In the genomic region with DNA sequence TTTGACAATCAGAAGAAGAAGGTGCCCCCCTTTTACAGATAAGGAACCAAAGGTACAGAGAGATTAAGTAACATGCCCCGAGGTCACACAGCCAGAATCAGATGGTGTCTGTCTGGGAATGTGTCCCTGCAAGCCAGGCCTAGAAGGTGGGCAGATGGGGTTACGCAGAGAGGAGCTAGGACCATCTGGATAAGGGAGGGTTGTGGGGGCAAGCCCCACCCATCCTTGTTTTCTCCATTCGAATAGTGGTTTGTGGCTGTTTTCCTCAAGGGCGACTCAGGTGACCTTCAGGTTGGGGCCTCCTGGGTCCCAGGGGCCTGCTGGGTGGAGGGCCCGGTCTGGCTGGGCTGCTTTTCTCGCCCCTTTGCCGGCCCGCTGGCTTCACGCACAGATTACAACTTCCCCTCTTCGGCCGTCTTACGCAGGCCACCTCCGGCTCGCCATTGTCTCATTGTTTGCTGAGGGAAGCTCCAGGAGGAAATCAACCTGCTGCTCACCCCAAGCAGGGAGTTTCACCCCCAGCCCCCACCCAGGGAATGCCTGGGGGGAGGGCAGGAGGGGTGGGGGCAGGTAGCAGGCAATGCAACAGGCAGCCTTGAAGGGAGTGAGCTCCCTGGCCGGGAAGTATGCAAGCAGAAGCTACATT, we compare ENCODE assay signal across 18 cellular contexts. TPM values are rescaled to one million over a fixed set of nuclear protein-coding genes. Genes with fewer than 3 reads are reported as not detected.
DNase-seq lines count a peak whose midpoint lies in the region; ATAC-seq, FAIRE-seq and TF ChIP-seq lines count a peak whose summit lies in the region.
"Had no signal": no experiment of that assay in that cellular context is flagged by ENCODE, and none has a peak within 500 bp of the region (broad histone marks: within the 10 kb centered on the region; RNA-seq: fewer than 3 reads in every experiment).

No MANE protein-coding gene starts in this region.

- DNase-seq in astrocyte (ENCODE audit: low read depth) (no peak), pulmonary artery endothelial cell (ENCODE audit: low read depth, low spot score) (peak; percentile 29), inferior parietal cortex (ENCODE audit: extremely low spot score) (no peak), colonic mucosa (no peak)
- DNase-seq: activated CD4-positive, alpha-beta T cell treated with anti-CD3 and anti-CD28 coated beads for 4 hours; activated CD8-positive, alpha-beta memory T cell treated with anti-CD3 and anti-CD28 coated beads, Interleukin-2, amount 50 U/mL, for 4 hours; activated naive CD4-positive, alpha-beta T cell treated with anti-CD3 and anti-CD28 coated beads for 36 hours; erythroblast; kidney; NCI-H2081; stimulated activated CD4-positive, alpha-beta T cell treated with anti-CD3 and anti-CD28 coated beads, Interleukin-4, amount 100 ng/mL, for 24 hours had no signal

- no peak overlapping the region for H3K4me3 Mint-ChIP-seq in astrocyte (ENCODE audit: unreplicated experiment)
- H3K4me3 Mint-ChIP-seq: activated naive CD4-positive, alpha-beta T cell treated with anti-CD3 and anti-CD28 coated beads for 36 hours had no signal

- no peaks in the 10 kb centered on the region for H3K79me2 ChIP-seq in astrocyte (ENCODE audit: insufficient read depth, low read length)

- peaks cover 23% of the 10 kb centered on the region for H3K4me1 Mint-ChIP-seq in astrocyte (ENCODE audit: low read depth, unreplicated experiment)

- H3K9ac ChIP-seq in HUES6 (ENCODE audit: low read length) (peak overlapping the region; percentile 10), astrocyte (ENCODE audit: low read length) (no peak overlapping the region), iPS-20b (ENCODE audit: low read depth, low read length) (peak overlapping the region; percentile 45; the same call in 1 of the 2 replicates), colonic mucosa (ENCODE audit: low read depth in 2 of 2, low read length in 2 of 2) (no peak overlapping the region)

- H2AFZ ChIP-seq in astrocyte (ENCODE audit: low read depth, low read length): no peak overlapping the region
- H2AFZ ChIP-seq: PC-9 had no signal

- H3K27ac ChIP-seq in HUES6 (ENCODE audit: low read depth, low read length) (no peak overlapping the region), astrocyte (ENCODE audit: low read depth, low read length) (no peak overlapping the region), iPS-20b (ENCODE audit: low read length) (no peak overlapping the region), colonic mucosa (no peak overlapping the region)
- H3K27ac ChIP-seq: PC-9, suprapubic skin had no signal

- H3K27ac Mint-ChIP-seq in astrocyte (ENCODE audit: unreplicated experiment): peak overlapping the region; percentile 20
- H3K27ac Mint-ChIP-seq: activated naive CD4-positive, alpha-beta T cell treated with anti-CD3 and anti-CD28 coated beads for 36 hours had no signal

- no peaks in the 10 kb centered on the region for H3K9me3 ChIP-seq in HUES6 (ENCODE audit: control insufficient read depth, insufficient read depth, low read depth, low read length)
- no peaks in the 10 kb centered on the region for H3K9me3 ChIP-seq in astrocyte (ENCODE audit: insufficient read depth, low read depth, low read length)
- H3K9me3 ChIP-seq in iPS-20b (ENCODE audit: insufficient read depth, low read depth, low read length): no peaks in the 10 kb centered on the region
- H3K9me3 ChIP-seq in colonic mucosa: no peaks in the 10 kb centered on the region
- H3K9me3 ChIP-seq: suprapubic skin had no signal

- no peaks in the 10 kb centered on the region for H4K20me1 ChIP-seq in astrocyte (ENCODE audit: insufficient read depth, low read length)

- no peak for FAIRE-seq in astrocyte (lab: Jason Lieb, UNC)
- FAIRE-seq: kidney had no signal

- H3K36me3 ChIP-seq in HUES6 (ENCODE audit: control insufficient read depth, insufficient read depth, low read length) (no peaks in the 10 kb centered on the region), astrocyte (ENCODE audit: insufficient read depth, low read length) (no peaks in the 10 kb centered on the region), iPS-20b (ENCODE audit: insufficient read depth, low read depth, low read length) (no peaks in the 10 kb centered on the region), colonic mucosa (no peaks in the 10 kb centered on the region)
- H3K36me3 ChIP-seq: suprapubic skin had no signal

- no peak overlapping the region for H3K4me2 ChIP-seq in astrocyte (ENCODE audit: low read length)
- H3K4me2 ChIP-seq: PC-9 had no signal

- peaks cover 33% of the 10 kb centered on the region for H3K4me1 ChIP-seq in HUES6 (ENCODE audit: control insufficient read depth, insufficient read depth, low read length)
- H3K4me1 ChIP-seq in astrocyte (ENCODE audit: insufficient read depth, low read length): no peaks in the 10 kb centered on the region
- H3K4me1 ChIP-seq in iPS-20b (ENCODE audit: insufficient read depth, low read length): peaks cover 25% of the 10 kb centered on the region
- H3K4me1 ChIP-seq in colonic mucosa: peaks cover 5% of the 10 kb centered on the region

- H3K9me3 Mint-ChIP-seq in astrocyte (ENCODE audit: unreplicated experiment): no peaks in the 10 kb centered on the region
- H3K9me3 Mint-ChIP-seq: activated naive CD4-positive, alpha-beta T cell treated with anti-CD3 and anti-CD28 coated beads for 36 hours had no signal

- H3K27me3 Mint-ChIP-seq in astrocyte (ENCODE audit: low read depth, unreplicated experiment): peaks cover 26% of the 10 kb centered on the region

- TF ChIP-seq CTCF in astrocyte (IDR thresholded peaks at IDR 0.05; ENCODE audit: insufficient read depth, low read depth, low read length): no peak
- no peak for TF ChIP-seq CTCF in colonic mucosa (IDR thresholded peaks at IDR 0.05)

- H3K4me3 ChIP-seq in HUES6 (ENCODE audit: low read depth, low read length): no peak overlapping the region
- H3K4me3 ChIP-seq in astrocyte (ENCODE audit: insufficient read depth, low read depth, low read length): no peak overlapping the region
- peak overlapping the region; percentile 31; the same call in 1 of the 2 replicates for H3K4me3 ChIP-seq in iPS-20b (ENCODE audit: low read length)
- H3K4me3 ChIP-seq in colonic mucosa: no peak overlapping the region
- H3K4me3 ChIP-seq: PC-9, suprapubic skin had no signal

- H3K27me3 ChIP-seq in HUES6 (ENCODE audit: control insufficient read depth, insufficient read depth, low read length): peaks cover 17% of the 10 kb centered on the region
- H3K27me3 ChIP-seq in astrocyte (ENCODE audit: insufficient read depth, low read length): peaks cover 11% of the 10 kb centered on the region
- peaks cover 22% of the 10 kb centered on the region for H3K27me3 ChIP-seq in iPS-20b (ENCODE audit: insufficient read depth, low read length)
- peaks cover 12% of the 10 kb centered on the region for H3K27me3 ChIP-seq in colonic mucosa

- no peaks in the 10 kb centered on the region for H3K36me3 Mint-ChIP-seq in astrocyte (ENCODE audit: low read depth, unreplicated experiment)

- ATAC-seq in HG02852 (IDR thresholded peaks at IDR 0.05; ENCODE audit: unreplicated experiment): no peak
- ATAC-seq in HG02763 (IDR thresholded peaks at IDR 0.05; ENCODE audit: unreplicated experiment): no peak

- intact Hi-C loops in colonic mucosa (cut with DNase I): no loop called here

RNA-seq across cellular contexts. Expression of a gene that starts 30.8 kb away (rescaled TPM):
- total RNA-seq in astrocyte (226 and 237 TPM in 2 replicates), pulmonary artery endothelial cell (135 and 157 TPM in 2 replicates), colonic mucosa (100 to 1,000 TPM; 107 to 144 TPM)

RNA-seq across cellular contexts. Expression of a gene that starts 35.7 kb away (rescaled TPM):
- total RNA-seq in astrocyte: not detected in 2 replicates
- total RNA-seq in pulmonary artery endothelial cell: 0.07 and 0.18 TPM in 2 replicates
- total RNA-seq in colonic mucosa: under 1 TPM; 0.16 to 0.22 TPM
- total RNA-seq: activated naive CD4-positive, alpha-beta T cell treated with anti-CD3 and anti-CD28 coated beads for 36 hours; mononuclear cell; PC-9 had no signal

Comparison
In these comparisons a context has a peak if more than half of its experiments do, and no peak if none do; other contexts are left out.
1. H3K9ac ChIP-seq: peak in HUES6 (single experiment) and iPS-20b (single experiment); none in astrocyte (single experiment) and colonic mucosa (0 of 2).